In genomic region chr14:105448706-105449111, GRCh38 we compare ENCODE assay signal across 8 cellular contexts. TPM values are rescaled to one million over a fixed set of nuclear protein-coding genes. Genes with fewer than 3 reads are reported as not detected.
DNase-seq lines count a peak whose midpoint lies in the region; ATAC-seq and TF ChIP-seq lines count a peak whose summit lies in the region.

No MANE protein-coding gene starts in this region.

- peaks cover 5% of the 10 kb centered on the region for H3K36me3 Mint-ChIP-seq in CD4-positive, CD25-positive, alpha-beta regulatory T cell
- H3K36me3 Mint-ChIP-seq in T-helper 17 cell (ENCODE audit: low read depth) = no peaks in the 10 kb centered on the region

- H3K4me3 ChIP-seq in CD4-positive, CD25-positive, alpha-beta regulatory T cell (ENCODE audit: low read depth, low read length) = no peak overlapping the region
- H3K4me3 ChIP-seq in right cardiac atrium (ENCODE audit: low read length) (no peak overlapping the region), sigmoid colon (no peak overlapping the region)

- H3K27ac ChIP-seq in CD4-positive, CD25-positive, alpha-beta regulatory T cell (ENCODE audit: insufficient read depth, low read length, poor library complexity, severe bottlenecking) = no peak overlapping the region
- H3K27ac ChIP-seq in right cardiac atrium (ENCODE audit: low read length) (no peak overlapping the region), sigmoid colon (peak overlapping the region in 1 of 4 donors; percentile 49)

- H3K9me3 Mint-ChIP-seq in CD4-positive, CD25-positive, alpha-beta regulatory T cell = no peaks in the 10 kb centered on the region

- TF ChIP-seq POLR2A in sigmoid colon (IDR thresholded peaks at IDR 0.05) = no peak

- H3K36me3 ChIP-seq in CD4-positive, CD25-positive, alpha-beta regulatory T cell (ENCODE audit: control insufficient read depth, insufficient read depth, low read length) = peaks cover 14% of the 10 kb centered on the region
- H3K36me3 ChIP-seq in sigmoid colon = peaks cover 13 to 40% (median 21%) of the 10 kb centered on the region in 4 donors

- peaks cover 7% of the 10 kb centered on the region for H3K4me1 ChIP-seq in CD4-positive, CD25-positive, alpha-beta regulatory T cell (ENCODE audit: control insufficient read depth, insufficient read depth, low read length, poor library complexity, severe bottlenecking)
- no peaks in the 10 kb centered on the region for H3K4me1 ChIP-seq in right cardiac atrium (ENCODE audit: control insufficient read depth, insufficient read depth, low read length)
- peaks cover 0 to 16% (median 12%) of the 10 kb centered on the region in 4 donors for H3K4me1 ChIP-seq in sigmoid colon

- H3K27me3 ChIP-seq in CD4-positive, CD25-positive, alpha-beta regulatory T cell (ENCODE audit: control insufficient read depth, insufficient read depth, low read length) = no peaks in the 10 kb centered on the region
- H3K27me3 ChIP-seq in right cardiac atrium (ENCODE audit: control insufficient read depth, insufficient read depth) (no peaks in the 10 kb centered on the region), sigmoid colon (no peaks in the 10 kb centered on the region)

- no peaks in the 10 kb centered on the region for H3K9me3 ChIP-seq in CD4-positive, CD25-positive, alpha-beta regulatory T cell (ENCODE audit: control insufficient read depth in 2 of 2, low read length in 2 of 2)
- no peaks in the 10 kb centered on the region for H3K9me3 ChIP-seq in T-helper 17 cell (ENCODE audit: control insufficient read depth, low read length, poor library complexity, severe bottlenecking)
- H3K9me3 ChIP-seq in right cardiac atrium (ENCODE audit: control insufficient read depth, low read length) = no peaks in the 10 kb centered on the region
- H3K9me3 ChIP-seq in sigmoid colon = no peaks in the 10 kb centered on the region

- no peak overlapping the region for H3K4me3 Mint-ChIP-seq in CD4-positive, CD25-positive, alpha-beta regulatory T cell
- H3K4me3 Mint-ChIP-seq in T-helper 17 cell = no peak overlapping the region

- no peak for TF ChIP-seq EP300 in sigmoid colon (IDR thresholded peaks at IDR 0.05)

- peak; percentile 44 to 60 (median 55) for DNase-seq in CD4-positive, CD25-positive, alpha-beta regulatory T cell
- DNase-seq in T-helper 17 cell (peak; percentile 59 to 72 (median 60)), amniotic stem cell (lab: John Stamatoyannopoulos, UW) (peak; percentile 3), right cardiac atrium (peak; percentile 77 to 93 (median 93)), sigmoid colon (peak; percentile 88)

- H3K4me1 Mint-ChIP-seq in CD4-positive, CD25-positive, alpha-beta regulatory T cell = peaks cover 0 to 2% (median under 1%) of the 10 kb centered on the region in 4 donors
- H3K4me1 Mint-ChIP-seq in T-helper 17 cell = peaks cover 4% of the 10 kb centered on the region

- no peaks in the 10 kb centered on the region for H3K27me3 Mint-ChIP-seq in CD4-positive, CD25-positive, alpha-beta regulatory T cell
- H3K27me3 Mint-ChIP-seq in T-helper 17 cell = no peaks in the 10 kb centered on the region

- H3K27ac Mint-ChIP-seq in CD4-positive, CD25-positive, alpha-beta regulatory T cell = no peak overlapping the region
- no peak overlapping the region for H3K27ac Mint-ChIP-seq in T-helper 17 cell

- peak; percentile 74 to 98 (median 82) for TF ChIP-seq CTCF in sigmoid colon (IDR thresholded peaks at IDR 0.05)

- intact Hi-C loops in right cardiac atrium (cut with DNase I) = loop anchor here in 2 of 4 donors (5.0 kb wide), 2 partner anchors 39 to 76 kb away; partner anchors contain the start of gene CRIP1 (in 1 of the 2)
- intact Hi-C loops in sigmoid colon (cut with DNase I) = loop anchor here (1.0 to 5.0 kb wide), 2 partner anchors 43 to 79 kb away; partner anchors contain the start of genes TEDC1 and TMEM121

- WGBS in right cardiac atrium = 24% methylated on average over 16 of the region's 16 CpGs
- 53 to 62% methylated on average over 16 of the region's 16 CpGs for WGBS in sigmoid colon, 2 donors

- ATAC-seq in CD4-positive, CD25-positive, alpha-beta regulatory T cell (ENCODE audit: low read depth in 2 of 2) = peak; percentile 75 to 76
- peak; percentile 57 for ATAC-seq in HG02759 (IDR thresholded peaks at IDR 0.05; ENCODE audit: unreplicated experiment)
- ATAC-seq in T-helper 17 cell = peak; percentile 98
- ATAC-seq in right cardiac atrium = peak; percentile 87 to 88
- ATAC-seq in GM19467 (IDR thresholded peaks at IDR 0.05; ENCODE audit: unreplicated experiment) = no peak
- no peak for ATAC-seq in GM21515 (IDR thresholded peaks at IDR 0.05; ENCODE audit: unreplicated experiment)

RNA-seq across cellular contexts. Expression of gene CRIP2, which starts 25.9 kb away (rescaled TPM):
- 37.1 TPM for total RNA-seq in CD4-positive, CD25-positive, alpha-beta regulatory T cell
- 100 to 1,000 TPM in 2 of 4 donors, 10 to 100 TPM in 2; 12.0 to 131 (median 72.9) TPM for polyA plus RNA-seq in CD4-positive, CD25-positive, alpha-beta regulatory T cell
- total RNA-seq in T-helper 17 cell (10 to 100 TPM; 51.6 to 58.8 TPM), right cardiac atrium (1,000 to 10,000 TPM; 1,091 to 1,370 (median 1,238) TPM), sigmoid colon (10 to 100 TPM; 49.8 to 79.5 (median 57.1) TPM)
- polyA plus RNA-seq in right cardiac atrium (1,790 TPM), sigmoid colon (10 to 100 TPM; 13.6 to 50.0 (median 34.2) TPM)

RNA-seq across cellular contexts. Expression of gene MTA1, which starts 29.1 kb away (rescaled TPM):
- total RNA-seq in CD4-positive, CD25-positive, alpha-beta regulatory T cell = 123 TPM
- 1 to 10 TPM; 2.5 to 3.1 (median 3.0) TPM for polyA plus RNA-seq in CD4-positive, CD25-positive, alpha-beta regulatory T cell
- total RNA-seq in T-helper 17 cell (10 to 100 TPM; 99.0 to 99.7 TPM), right cardiac atrium (100 to 1,000 TPM; 121 to 179 (median 157) TPM), sigmoid colon (10 to 100 TPM; 25.7 to 92.8 (median 46.1) TPM)
- polyA plus RNA-seq in right cardiac atrium (131 TPM), sigmoid colon (10 to 100 TPM; 14.3 to 70.7 (median 18.6) TPM)

RNA-seq across cellular contexts. Expression of gene CRIP1, which starts 38.0 kb away (rescaled TPM):
- 558 TPM for total RNA-seq in CD4-positive, CD25-positive, alpha-beta regulatory T cell
- polyA plus RNA-seq in CD4-positive, CD25-positive, alpha-beta regulatory T cell = 1,000 to 10,000 TPM; 1,044 to 2,243 (median 1,681) TPM
- 100 to 1,000 TPM; 451 to 842 TPM for total RNA-seq in T-helper 17 cell
- total RNA-seq in right cardiac atrium = 100 to 1,000 TPM; 161 to 218 (median 192) TPM
- 243 TPM for polyA plus RNA-seq in right cardiac atrium
- total RNA-seq in sigmoid colon = 10 to 100 TPM in 3 of 4 donors, 1 to 10 TPM in 1; 4.9 to 24.3 (median 15.4) TPM
- 100 to 1,000 TPM; 168 to 403 (median 199) TPM for polyA plus RNA-seq in sigmoid colon

RNA-seq across cellular contexts. Expression of gene TEDC1, which starts 42.3 kb away (rescaled TPM):
- total RNA-seq in CD4-positive, CD25-positive, alpha-beta regulatory T cell = 118 TPM
- 10 to 100 TPM in 1 of 4 donors, 1 to 10 TPM in 3; 5.5 to 10.4 (median 7.9) TPM for polyA plus RNA-seq in CD4-positive, CD25-positive, alpha-beta regulatory T cell
- total RNA-seq in T-helper 17 cell (100 to 1,000 TPM; 141 to 361 TPM), right cardiac atrium (1 to 10 TPM; 5.2 to 6.9 (median 5.8) TPM), sigmoid colon (1 to 10 TPM in 2 of 4 donors, under 1 TPM in 2; 0.16 to 5.2 (median 1.0) TPM)
- polyA plus RNA-seq in right cardiac atrium (6.5 TPM), sigmoid colon (10 to 100 TPM; 17.8 to 36.0 (median 19.2) TPM)

RNA-seq across cellular contexts. Expression of gene TEX22, which starts 50.4 kb away (rescaled TPM):
- total RNA-seq in CD4-positive, CD25-positive, alpha-beta regulatory T cell = 3.1 TPM
- polyA plus RNA-seq in CD4-positive, CD25-positive, alpha-beta regulatory T cell = under 1 TPM; 0.11 to 0.31 (median 0.21) TPM
- total RNA-seq in T-helper 17 cell (1 to 10 TPM in 1 of 2 donors, under 1 TPM in 1; 0.60 to 1.7 TPM), right cardiac atrium (1 to 10 TPM in 2 of 4 donors, under 1 TPM in 2; 0.46 to 1.9 (median 1.00) TPM), sigmoid colon (not detected)
- polyA plus RNA-seq in right cardiac atrium (0.05 TPM), sigmoid colon (under 1 TPM in 1 of 3 donors, not detected in 2; 0.50 TPM)

Comparison
In these comparisons a context has a peak if more than half of its experiments do, and no peak if none do; other contexts are left out.
1. ATAC-seq: peak in CD4-positive, CD25-positive, alpha-beta regulatory T cell (2 of 2), HG02759 (single experiment), T-helper 17 cell (single experiment) and right cardiac atrium (2 of 2); none in GM19467 (single experiment) and GM21515 (single experiment).
2. DNase-seq: peak in every context shown above with its lines; median percentile 93 in right cardiac atrium; 88 in sigmoid colon; 60 in T-helper 17 cell; 55 in CD4-positive, CD25-positive, alpha-beta regulatory T cell; 3 in amniotic stem cell.
3. RNA of gene CRIP2, which starts 25.9 kb away (total RNA-seq): 1,091 to 1,370 TPM in right cardiac atrium; 49.8 to 79.5 TPM in sigmoid colon, 51.6 to 58.8 TPM in T-helper 17 cell and 37.1 TPM in CD4-positive, CD25-positive, alpha-beta regulatory T cell (single experiment); every median in the first group is over 10 times any median in the second.
4. RNA of gene CRIP1, which starts 38.0 kb away (total RNA-seq): 451 to 842 TPM in T-helper 17 cell, 558 TPM in CD4-positive, CD25-positive, alpha-beta regulatory T cell (single experiment) and 161 to 218 TPM in right cardiac atrium; 4.9 to 24.3 TPM in sigmoid colon; every median in the first group is over 4 times any median in the second.